8 cellular contexts compared by ENCODE assay signal in genomic region chr14:102516531-102517411, GRCh38. TPM values are rescaled to one million over a fixed set of nuclear protein-coding genes. Genes with fewer than 3 reads are reported as not detected.
DNase-seq lines count a peak whose midpoint lies in the region; ATAC-seq and TF ChIP-seq lines count a peak whose summit lies in the region.

No MANE protein-coding gene starts in this region.

- peaks cover 3% of the 10 kb centered on the region for H3K4me1 Mint-ChIP-seq in T-helper 1 cell treated with Interleukin-12 subunit alpha and Interleukin-12 subunit beta and Interleukin-4 antibody, amounts not matched to agents 30 μg/mL and 1 μg/mL, for 36 hours (ENCODE audit: low read depth)

- peak overlapping the region; percentile 41 for H3K27ac Mint-ChIP-seq in T-helper 1 cell treated with Interleukin-12 subunit alpha and Interleukin-12 subunit beta and Interleukin-4 antibody, amounts not matched to agents 30 μg/mL and 1 μg/mL, for 36 hours

- H3K9me3 ChIP-seq in iPS-18a (ENCODE audit: control insufficient read depth, low read depth, low read length): no peaks in the 10 kb centered on the region
- H3K9me3 ChIP-seq in smooth muscle cell (replicated peaks; ENCODE audit: low read depth): no peaks in the 10 kb centered on the region

- H3F3A ChIP-seq in smooth muscle cell (ENCODE audit: low read depth): no peaks in the 10 kb centered on the region

- H3K79me2 ChIP-seq in smooth muscle cell (ENCODE audit: low read depth): no peaks in the 10 kb centered on the region

- peak overlapping the region; percentile 95 for H3K4me2 ChIP-seq in smooth muscle cell

- DNase-seq in Right ventricle myocardium inferior (ENCODE audit: missing footprints) (peak; percentile 85), cardiac septum (ENCODE audit: low spot score) (no peak), HK-2 (ENCODE audit: unreplicated experiment) (peak; percentile 67), astrocyte of the hippocampus (ENCODE audit: low read depth, low spot score) (peak; percentile 74), smooth muscle cell (lab: John Stamatoyannopoulos, UW; ENCODE audit: unreplicated experiment) (peak; percentile 46), MV-4-11 (lab: John Stamatoyannopoulos, UW) (no peak)

- no peak overlapping the region for H3K9ac ChIP-seq in iPS-18a (ENCODE audit: low read length)
- peak overlapping the region; percentile 43 for H3K9ac ChIP-seq in smooth muscle cell (ENCODE audit: low read depth)

- peaks cover 2% of the 10 kb centered on the region for H3K36me3 Mint-ChIP-seq in T-helper 1 cell treated with Interleukin-12 subunit alpha and Interleukin-12 subunit beta and Interleukin-4 antibody, amounts not matched to agents 30 μg/mL and 1 μg/mL, for 36 hours (ENCODE audit: low read depth)

- no peaks in the 10 kb centered on the region for H4K20me1 ChIP-seq in smooth muscle cell (ENCODE audit: low read depth)

- H3K27ac ChIP-seq in iPS-18a (ENCODE audit: low read length) (no peak overlapping the region), smooth muscle cell (ENCODE audit: low read depth) (no peak overlapping the region)

- H3K9me3 Mint-ChIP-seq in T-helper 1 cell treated with Interleukin-12 subunit alpha and Interleukin-12 subunit beta and Interleukin-4 antibody, amounts not matched to agents 30 μg/mL and 1 μg/mL, for 36 hours: no peaks in the 10 kb centered on the region

- H3K36me3 ChIP-seq in iPS-18a (ENCODE audit: control insufficient read depth, low read depth, low read length): no peaks in the 10 kb centered on the region
- no peaks in the 10 kb centered on the region for H3K36me3 ChIP-seq in smooth muscle cell (ENCODE audit: low read depth)

- TF ChIP-seq CTCF in smooth muscle cell (IDR thresholded peaks at IDR 0.05; ENCODE audit: borderline replicate concordance, insufficient read depth, poor library complexity, severe bottlenecking): peak; percentile 89

- WGBS in smooth muscle cell (ENCODE audit: low lambda C conversion rate): 2% methylated on average over 33 of the region's 98 CpGs

- intact Hi-C loops in Right ventricle myocardium inferior (cut with DNase I) (loop anchor here (1.0 kb wide), 1 partner anchor 78 kb away; no protein-coding TSS in a partner anchor), cardiac septum (cut with DNase I) (loop anchor here (1.0 to 10.0 kb wide), 2 partner anchors 78 to 282 kb away; no protein-coding TSS in a partner anchor)

- peaks cover 13% of the 10 kb centered on the region for H3K27me3 ChIP-seq in iPS-18a (ENCODE audit: control insufficient read depth, insufficient read depth, low read length)
- no peaks in the 10 kb centered on the region for H3K27me3 ChIP-seq in smooth muscle cell (ENCODE audit: low read depth)

- peak overlapping the region; percentile 64 for H3K4me3 ChIP-seq in iPS-18a (ENCODE audit: low read length)
- peak overlapping the region; percentile 78 for H3K4me3 ChIP-seq in smooth muscle cell

- peak; percentile 85 for ATAC-seq in Right ventricle myocardium inferior

- H3K27me3 Mint-ChIP-seq in T-helper 1 cell treated with Interleukin-12 subunit alpha and Interleukin-12 subunit beta and Interleukin-4 antibody, amounts not matched to agents 30 μg/mL and 1 μg/mL, for 36 hours (ENCODE audit: low read depth): peaks cover 4% of the 10 kb centered on the region

- H3K4me1 ChIP-seq in iPS-18a (ENCODE audit: control insufficient read depth, low read depth, low read length) (no peaks in the 10 kb centered on the region), smooth muscle cell (ENCODE audit: low read depth) (no peaks in the 10 kb centered on the region)

- H2AFZ ChIP-seq in smooth muscle cell (ENCODE audit: low read depth): peak overlapping the region; percentile 99

- peak overlapping the region; percentile 81 for H3K4me3 Mint-ChIP-seq in T-helper 1 cell treated with Interleukin-12 subunit alpha and Interleukin-12 subunit beta and Interleukin-4 antibody, amounts not matched to agents 30 μg/mL and 1 μg/mL, for 36 hours

RNA-seq across cellular contexts. Expression of gene ANKRD9, which starts 7.2 kb away (rescaled TPM):
- total RNA-seq in Right ventricle myocardium inferior (148 TPM), cardiac septum (137 TPM), smooth muscle cell (14.0 and 17.2 TPM in 2 replicates)
- polyA plus RNA-seq in smooth muscle cell: 38.9 and 40.3 TPM in 2 replicates

Comparison
In these comparisons a context has a peak if more than half of its experiments do, and no peak if none do; other contexts are left out.
1. DNase-seq: peak in Right ventricle myocardium inferior (single experiment), HK-2 (single experiment), astrocyte of the hippocampus (single experiment) and smooth muscle cell (single experiment); none in cardiac septum (single experiment) and MV-4-11 (single experiment).